Comparison of ENCODE assay signal across 8 cellular contexts in genomic region chr17:2025220-2025621, GRCh38. TPM values are rescaled to one million over a fixed set of nuclear protein-coding genes. Genes with fewer than 3 reads are reported as not detected.
A peak's percentile ranks its signal among the peaks of the same experiment; 100 is the strongest.
DNase-seq lines count a peak whose midpoint lies in the region; ATAC-seq and TF ChIP-seq lines count a peak whose summit lies in the region.

TSS of gene RTN4RL1 (minus strand) at chr17:2025334. CDS start at chr17:2024865, 469 bp downstream.

- peak within 1 kb of the TSS; percentile 72 for H3K4me3 Mint-ChIP-seq in activated T-helper 2 cell treated with anti-CD3 and anti-CD28 coated beads, Interferon-gamma antibody, Interleukin-2, Interleukin-4, amounts not matched to agents 10 μg/mL and 5 μg/mL and 100 μg/mL, durations not matched to agents 14 hours and 24 hours and 36 hours (ENCODE audit: low read depth)
- peak within 1 kb of the TSS; percentile 89 for H3K4me3 Mint-ChIP-seq in neural progenitor cell

- H3K4me3 ChIP-seq in OCI-LY7 (ENCODE audit: low read depth, low read length, poor library complexity, severe bottlenecking) (peak within 1 kb of the TSS; percentile 34), fibroblast of mammary gland (ENCODE audit: control insufficient read depth, low read depth, low read length) (peak within 1 kb of the TSS; percentile 32), neural progenitor cell (peak within 1 kb of the TSS; percentile 62), tibial nerve (peak within 1 kb of the TSS; percentile 42 to 68 (median 50))

- no peak for TF ChIP-seq CTCF in OCI-LY7 (conservative IDR thresholded peaks at IDR 0.05; ENCODE audit: low read length)
- TF ChIP-seq CTCF in fibroblast of mammary gland (conservative IDR thresholded peaks at IDR 0.05; ENCODE audit: control insufficient read depth, insufficient read depth, low read depth, low read length), result no peak
- no peak for TF ChIP-seq CTCF in neural progenitor cell (IDR thresholded peaks at IDR 0.05)
- TF ChIP-seq CTCF in tibial nerve (IDR thresholded peaks at IDR 0.05), result no peak

- H3K27me3 ChIP-seq in neural progenitor cell, result peaks cover 96% of the 10 kb centered on the region
- peaks cover 0 to 59% of the 10 kb centered on the region in 2 donors for H3K27me3 ChIP-seq in tibial nerve

- no peaks in the 10 kb centered on the region for H3K9me2 ChIP-seq in OCI-LY7 (ENCODE audit: insufficient read depth, low read length)

- POLR2A ChIA-PET in OCI-LY7 (lab: Charles Lee), result no interaction called here

- H3K9me3 ChIP-seq in OCI-LY7 (ENCODE audit: low read length), result no peaks in the 10 kb centered on the region
- no peaks in the 10 kb centered on the region for H3K9me3 ChIP-seq in neural progenitor cell (ENCODE audit: low read depth)
- H3K9me3 ChIP-seq in tibial nerve, result no peaks in the 10 kb centered on the region

- no peak for TF ChIP-seq POLR2A in tibial nerve (IDR thresholded peaks at IDR 0.05)

- intact Hi-C loops in OCI-LY7 (cut with micrococcal nuclease; ENCODE audit: unreplicated experiment), result no loop called here
- intact Hi-C loops in activated T-helper 2 cell treated with anti-CD3 and anti-CD28 coated beads, Interferon-gamma antibody, Interleukin-2, Interleukin-4, amounts not matched to agents 10 μg/mL and 5 μg/mL and 100 μg/mL, durations not matched to agents 14 hours and 24 hours and 36 hours (cut with micrococcal nuclease), result no loop called here

- H3K27ac ChIP-seq in OCI-LY7 (ENCODE audit: low read depth, low read length, poor library complexity, severe bottlenecking) (no peak within 1 kb of the TSS), neural progenitor cell (no peak within 1 kb of the TSS), tibial nerve (peak within 1 kb of the TSS in 1 of 4 donors; percentile 42)

- CTCF ChIA-PET in OCI-LY7 (lab: Charles Lee; ENCODE audit: unreplicated experiment), result no interaction called here

- TF ChIP-seq EP300 in tibial nerve (IDR thresholded peaks at IDR 0.05), result no peak

- no peaks in the 10 kb centered on the region for H3K36me3 ChIP-seq in OCI-LY7 (ENCODE audit: insufficient read depth, low read length)
- H3K36me3 ChIP-seq in neural progenitor cell, result no peaks in the 10 kb centered on the region
- H3K36me3 ChIP-seq in tibial nerve, result no peaks in the 10 kb centered on the region

- H4K20me1 ChIP-seq in OCI-LY7 (ENCODE audit: insufficient read depth, low read length) (no peaks in the 10 kb centered on the region), neural progenitor cell (ENCODE audit: low read depth) (peaks cover 6% of the 10 kb centered on the region)

- H3K27me3 Mint-ChIP-seq in activated T-helper 2 cell treated with anti-CD3 and anti-CD28 coated beads, Interferon-gamma antibody, Interleukin-2, Interleukin-4, amounts not matched to agents 10 μg/mL and 5 μg/mL and 100 μg/mL, durations not matched to agents 14 hours and 24 hours and 36 hours (ENCODE audit: low read depth), result peaks cover 57% of the 10 kb centered on the region
- H3K27me3 Mint-ChIP-seq in neural progenitor cell (ENCODE audit: insufficient read depth, low read depth), result peaks cover 38% of the 10 kb centered on the region

- H3K4me2 ChIP-seq in OCI-LY7 (ENCODE audit: low read length) (peak within 1 kb of the TSS; percentile 45), neural progenitor cell (peak within 1 kb of the TSS; percentile 91)

- BruUV-seq in OCI-LY7 (replicated peaks; lab: Mats Ljungman, UMichigan), result no TSS peak

- H3K4me1 ChIP-seq in OCI-LY7 (ENCODE audit: insufficient read depth, low read length, poor library complexity, severe bottlenecking) (peaks cover 9% of the 10 kb centered on the region), neural progenitor cell (peaks cover 22% of the 10 kb centered on the region), tibial nerve (peaks cover 0 to 56% (median 30%) of the 10 kb centered on the region in 4 donors)

- no peak within 1 kb of the TSS for H3K9ac ChIP-seq in neural progenitor cell

- H3K36me3 Mint-ChIP-seq in activated T-helper 2 cell treated with anti-CD3 and anti-CD28 coated beads, Interferon-gamma antibody, Interleukin-2, Interleukin-4, amounts not matched to agents 10 μg/mL and 5 μg/mL and 100 μg/mL, durations not matched to agents 14 hours and 24 hours and 36 hours (ENCODE audit: low read depth), result no peaks in the 10 kb centered on the region
- H3K36me3 Mint-ChIP-seq in neural progenitor cell, result peaks cover 1% of the 10 kb centered on the region

- 2 to 4% methylated on average over 22 of the region's 47 CpGs for WGBS in tibial nerve, 2 donors

- H3K27ac Mint-ChIP-seq in activated T-helper 2 cell treated with anti-CD3 and anti-CD28 coated beads, Interferon-gamma antibody, Interleukin-2, Interleukin-4, amounts not matched to agents 10 μg/mL and 5 μg/mL and 100 μg/mL, durations not matched to agents 14 hours and 24 hours and 36 hours, result no peak within 1 kb of the TSS
- peak within 1 kb of the TSS; percentile 81 for H3K27ac Mint-ChIP-seq in neural progenitor cell

- peaks cover 5% of the 10 kb centered on the region for H3K4me1 Mint-ChIP-seq in activated T-helper 2 cell treated with anti-CD3 and anti-CD28 coated beads, Interferon-gamma antibody, Interleukin-2, Interleukin-4, amounts not matched to agents 10 μg/mL and 5 μg/mL and 100 μg/mL, durations not matched to agents 14 hours and 24 hours and 36 hours (ENCODE audit: low read depth)
- peaks cover 33% of the 10 kb centered on the region for H3K4me1 Mint-ChIP-seq in neural progenitor cell

- ATAC-seq in GM21528 (IDR thresholded peaks at IDR 0.05; ENCODE audit: low FRiP score, unreplicated experiment), result no peak

- H2AFZ ChIP-seq in OCI-LY7 (ENCODE audit: low read length) (no peak within 1 kb of the TSS), neural progenitor cell (replicated peaks) (peak within 1 kb of the TSS; percentile 61)

- DNase-seq in NCI-H345 (lab: John Stamatoyannopoulos, UW), result peak; percentile 54
- no peak for DNase-seq in NCI-H345 treated with DMSO at 0.1 percent for 48 hours (lab: John Stamatoyannopoulos, UW; ENCODE audit: unreplicated experiment)
- peak; percentile 22 for DNase-seq in OCI-LY7 (ENCODE audit: low spot score)
- DNase-seq in activated T-helper 2 cell treated with anti-CD3 and anti-CD28 coated beads, Interferon-gamma antibody, Interleukin-2, Interleukin-4, amounts not matched to agents 10 μg/mL and 5 μg/mL and 100 μg/mL, durations not matched to agents 14 hours and 24 hours and 36 hours (ENCODE audit: low spot score), result peak; percentile 73
- DNase-seq in fibroblast of mammary gland (ENCODE audit: low read depth), result peak; percentile 51
- DNase-seq in neural progenitor cell (ENCODE audit: low spot score), result peak; percentile 81
- DNase-seq in tibial nerve (ENCODE audit: low spot score in 2 of 2), result peak; percentile 41 to 46

- H3F3A ChIP-seq in neural progenitor cell (ENCODE audit: low read depth), result peaks cover 34% of the 10 kb centered on the region

- H3K79me2 ChIP-seq in OCI-LY7 (ENCODE audit: insufficient read depth, low read depth, low read length), result no peaks in the 10 kb centered on the region
- no peaks in the 10 kb centered on the region for H3K79me2 ChIP-seq in neural progenitor cell (ENCODE audit: low read depth)

- H3K9me3 Mint-ChIP-seq in activated T-helper 2 cell treated with anti-CD3 and anti-CD28 coated beads, Interferon-gamma antibody, Interleukin-2, Interleukin-4, amounts not matched to agents 10 μg/mL and 5 μg/mL and 100 μg/mL, durations not matched to agents 14 hours and 24 hours and 36 hours, result no peaks in the 10 kb centered on the region
- peaks cover 5% of the 10 kb centered on the region for H3K9me3 Mint-ChIP-seq in neural progenitor cell

RNA-seq across cellular contexts. Expression of gene RTN4RL1, which starts in this region (rescaled TPM):
- total RNA-seq in OCI-LY7 (2014; rRNA removed; shearing (Covaris generic)), result not detected in 2 replicates
- total RNA-seq in OCI-LY7 (2022) (not detected in 2 replicates), neural progenitor cell (ENCODE audit: low replicate concordance) (3.4 and 7.2 TPM in 2 replicates), tibial nerve (10 to 100 TPM in 1 of 4 donors, 1 to 10 TPM in 3; 7.3 to 12.6 (median 7.8) TPM)
- 0.25 and 0.51 TPM in 2 replicates for total RNA-seq in activated T-helper 2 cell treated with anti-CD3 and anti-CD28 coated beads, Interferon-gamma antibody, Interleukin-2, Interleukin-4, amounts not matched to agents 10 μg/mL and 5 μg/mL and 100 μg/mL, durations not matched to agents 14 hours and 24 hours and 36 hours

Comparison
In these comparisons a context has a peak if more than half of its experiments do, and no peak if none do; other contexts are left out.
1. Peak in DNase-seq, H3K4me3 ChIP-seq and H3K4me2 ChIP-seq in OCI-LY7; RNA of the gene not detected or under 1 TPM.
2. Peak in DNase-seq in activated T-helper 2 cell treated with anti-CD3 and anti-CD28 coated beads, Interferon-gamma antibody, Interleukin-2, Interleukin-4, amounts not matched to agents 10 μg/mL and 5 μg/mL and 100 μg/mL, durations not matched to agents 14 hours and 24 hours and 36 hours; RNA of the gene not detected or under 1 TPM.